Comparison of ENCODE assay signal across 6 cellular contexts in genomic region chr14:23935158-23935557, GRCh38.
"Had no signal": no experiment of that assay in that cellular context is flagged by ENCODE, and none has a peak within 500 bp of the region (broad histone marks: within the 10 kb centered on the region; RNA-seq: fewer than 3 reads in every experiment).

No MANE protein-coding gene starts in this region.

- H3K9me3 Mint-ChIP-seq: GM23338 had no signal

- H3K4me3 ChIP-seq: GM23338, K562 had no signal

- H3K4me3 Mint-ChIP-seq: GM23338, H9 had no signal

- DNase-seq: H9, HCEC 1CT, IMR-90 had no signal

- H3K27ac ChIP-seq: HL-60 had no signal

- ATAC-seq: GM23338, K562 had no signal

- H3K27ac Mint-ChIP-seq: GM23338 had no signal
